Comparison of ENCODE assay signal across 33 cellular contexts in genomic region chr7:41978858-41979257, GRCh38.
"Had no signal": no experiment of that assay in that cellular context is flagged by ENCODE, and none has a peak within 500 bp of the region (broad histone marks: within the 10 kb centered on the region; RNA-seq: fewer than 3 reads in every experiment).

No MANE protein-coding gene starts in this region.

- H3K27ac Mint-ChIP-seq: activated B cell treated with CpG ODN at 0.5 μM for 24 hours; activated CD8-positive, alpha-beta T cell treated with anti-CD3 and anti-CD28 coated beads for 36 hours; activated naive CD8-positive, alpha-beta T cell; activated T-helper 17 cell treated with anti-CD3 and anti-CD28 coated beads, Interleukin-2, amount 50 U/mL, for 72 hours; T-helper 17 cell; T-helper 2 cell treated with Interferon-gamma antibody and Interleukin-4, amounts not matched to agents 5 μg/mL and 100 μg/mL, for 36 hours had no signal

- ATAC-seq: activated CD4-positive, CD25-positive, alpha-beta regulatory T cell treated with anti-CD3 and anti-CD28 coated beads, Interleukin-2, amount 50 U/mL, for 24 hours; activated CD8-positive, alpha-beta T cell treated with anti-CD3 and anti-CD28 coated beads for 36 hours; activated T-cell treated with anti-CD3 and anti-CD28 coated beads, Interleukin-2, amount 50 U/mL, for 4 hours; activated T-helper 17 cell treated with anti-CD3 and anti-CD28 coated beads, Interleukin-2, amount 50 U/mL, for 72 hours; body of pancreas; gastroesophageal sphincter; T-helper 17 cell had no signal

- H3K36me3 Mint-ChIP-seq: activated naive CD8-positive, alpha-beta T cell had no signal

- H3K4me1 Mint-ChIP-seq: activated B cell treated with CpG ODN at 0.5 μM for 24 hours; activated T-helper 17 cell treated with anti-CD3 and anti-CD28 coated beads, Interleukin-2, amount 50 U/mL, for 72 hours; T-helper 17 cell had no signal

- H3K4me1 ChIP-seq: body of pancreas, colonic mucosa had no signal

- H3K4me3 ChIP-seq: body of pancreas, breast epithelium, cardiac muscle cell, colonic mucosa, esophagus squamous epithelium, gastroesophageal sphincter had no signal

- H3K36me3 ChIP-seq: breast epithelium, colonic mucosa, WERI-Rb-1 had no signal

- H3K27me3 ChIP-seq: body of pancreas, breast epithelium, cardiac muscle cell, colonic mucosa, esophagus squamous epithelium, gastroesophageal sphincter had no signal

- FAIRE-seq: endometrium had no signal

- H3K9me3 Mint-ChIP-seq: activated B cell treated with CpG ODN at 0.5 μM for 24 hours; activated CD8-positive, alpha-beta T cell treated with anti-CD3 and anti-CD28 coated beads for 36 hours; activated T-cell treated with anti-CD3 and anti-CD28 coated beads, Interleukin-2, amount 50 U/mL, for 4 hours; activated T-helper 17 cell treated with anti-CD3 and anti-CD28 coated beads, Interleukin-2, amount 50 U/mL, for 72 hours; T-helper 2 cell treated with Interferon-gamma antibody and Interleukin-4, amounts not matched to agents 5 μg/mL and 100 μg/mL, for 36 hours had no signal

- H3K4me3 Mint-ChIP-seq: activated B cell treated with CpG ODN at 0.5 μM for 24 hours; activated CD8-positive, alpha-beta T cell treated with anti-CD3 and anti-CD28 coated beads for 36 hours; activated naive CD8-positive, alpha-beta T cell; activated T-cell treated with anti-CD3 and anti-CD28 coated beads, Interleukin-2, amount 50 U/mL, for 4 hours; activated T-helper 17 cell treated with anti-CD3 and anti-CD28 coated beads, Interleukin-2, amount 50 U/mL, for 72 hours; T-helper 17 cell; T-helper 2 cell treated with Interferon-gamma antibody and Interleukin-4, amounts not matched to agents 5 μg/mL and 100 μg/mL, for 36 hours had no signal

- DNase-seq: activated B cell treated with CpG ODN at 0.5 μM for 24 hours; activated CD4-positive, alpha-beta T cell treated with anti-CD3 and anti-CD28 coated beads for 48 hours; activated CD4-positive, alpha-beta T cell treated with anti-CD3 and anti-CD28 coated beads, Interleukin-2, amount 50 U/mL, for 1 hour; activated CD4-positive, alpha-beta T cell treated with anti-CD3 and anti-CD28 coated beads, Interleukin-2, amount 50 U/mL, for 48 hours; activated CD8-positive, alpha-beta memory T cell treated with anti-CD3 and anti-CD28 coated beads for 24 hours; activated CD8-positive, alpha-beta T cell treated with anti-CD3 and anti-CD28 coated beads for 36 hours; activated effector memory CD4-positive, alpha-beta T cell treated with Interleukin-2 at 50 U/mL for 16 hours; activated gamma-delta T cell treated with Interleukin-2 at 50 U/mL for 16 hours; activated naive CD4-positive, alpha-beta T cell treated with anti-CD3 and anti-CD28 coated beads, Interleukin-2, amount 50 U/mL, for 16 hours; activated naive CD4-positive, alpha-beta T cell treated with Interleukin-2 at 50 U/mL for 16 hours; activated T-cell treated with anti-CD3 and anti-CD28 coated beads, Interleukin-2, amount 50 U/mL, for 4 hours; amniotic stem cell; anterior cingulate cortex; body of pancreas; central memory CD4-positive, alpha-beta T cell; cerebellar nuclear complex; colonic mucosa; effector CD8-positive, alpha-beta T cell; esophagus squamous epithelium; foreskin melanocyte; T-helper 1 cell; T-helper 17 cell; T1000; WERI-Rb-1 had no signal

- H3K9me3 ChIP-seq: body of pancreas, breast epithelium, colonic mucosa, esophagus squamous epithelium, gastroesophageal sphincter had no signal

- H3K27ac ChIP-seq: body of pancreas, cardiac muscle cell, colonic mucosa, epithelial cell of prostate, WERI-Rb-1 had no signal
